In the genomic region with DNA sequence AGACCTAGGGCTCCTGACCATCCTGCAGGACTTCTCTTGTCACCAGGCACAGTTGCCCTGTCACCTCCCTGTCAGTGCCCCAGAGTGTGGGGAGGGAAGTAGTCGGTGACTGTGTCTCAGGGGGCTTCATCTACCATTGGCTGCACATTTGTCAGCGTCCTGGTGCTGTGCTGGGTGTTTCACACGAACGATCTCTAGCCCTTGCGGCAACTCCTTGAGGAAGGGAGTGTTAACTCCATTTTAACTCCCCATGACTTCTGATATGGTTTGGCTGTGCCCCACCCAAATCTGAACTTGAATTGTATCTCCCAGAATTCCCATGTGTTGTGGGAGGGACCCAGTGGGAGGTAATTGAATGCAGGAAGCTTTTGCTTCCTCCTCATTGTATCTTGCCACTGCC, we compare ENCODE assay signal across 1 cellular context.
TF ChIP-seq lines count a peak whose summit lies in the region.

No MANE protein-coding gene starts in this region.

TF ChIP-seq in H1, 55 proteins besides CTCF, POLR2A, EP300 and RAD21:
- TF ChIP-seq SRF (IDR thresholded peaks at IDR 0.05; ENCODE audit: low read depth, low read length) (no peak), EGR1 (IDR thresholded peaks at IDR 0.05; ENCODE audit: borderline replicate concordance, low read depth, low read length) (no peak), KDM5A (IDR thresholded peaks at IDR 0.05; ENCODE audit: low read length) (no peak), SP2 (IDR thresholded peaks at IDR 0.05; ENCODE audit: low read length) (no peak), PHF8 (conservative IDR thresholded peaks at IDR 0.05; ENCODE audit: low read depth, low read length) (no peak), TAF1 (IDR thresholded peaks at IDR 0.05; ENCODE audit: low read depth, low read length) (no peak), EZH2 (IDR thresholded peaks at IDR 0.05; ENCODE audit: low read depth, low read length, severe bottlenecking) (no peak), CHD2 (IDR thresholded peaks at IDR 0.05; ENCODE audit: low read length) (no peak), CEBPB (IDR thresholded peaks at IDR 0.05; ENCODE audit: low read depth, low read length) (no peak), KDM4A (IDR thresholded peaks at IDR 0.05; ENCODE audit: low read depth, low read length, severe bottlenecking) (no peak), RBBP5 (IDR thresholded peaks at IDR 0.05; ENCODE audit: borderline replicate concordance, low read depth, low read length) (no peak), GABPA (IDR thresholded peaks at IDR 0.05; ENCODE audit: borderline replicate concordance, insufficient read depth, low read length) (no peak), CTBP2 (IDR thresholded peaks at IDR 0.05; ENCODE audit: borderline replicate concordance, insufficient read depth, insufficient read length, low read length) (no peak), TAF7 (optimal IDR thresholded peaks at IDR 0.05; ENCODE audit: borderline replicate concordance, low read depth, low read length) (no peak), RFX5 (IDR thresholded peaks at IDR 0.05; ENCODE audit: borderline replicate concordance, low read depth, low read length) (no peak), CBX8 (IDR thresholded peaks at IDR 0.05; ENCODE audit: borderline replicate concordance, low read depth, low read length) (no peak), HDAC2 (IDR thresholded peaks at IDR 0.05; ENCODE audit: borderline replicate concordance in 1 of 2, low read depth in 2 of 2, low read length in 2 of 2) (no peak), ASH2L (IDR thresholded peaks at IDR 0.05; ENCODE audit: low read length) (no peak)
